In the genomic region with DNA sequence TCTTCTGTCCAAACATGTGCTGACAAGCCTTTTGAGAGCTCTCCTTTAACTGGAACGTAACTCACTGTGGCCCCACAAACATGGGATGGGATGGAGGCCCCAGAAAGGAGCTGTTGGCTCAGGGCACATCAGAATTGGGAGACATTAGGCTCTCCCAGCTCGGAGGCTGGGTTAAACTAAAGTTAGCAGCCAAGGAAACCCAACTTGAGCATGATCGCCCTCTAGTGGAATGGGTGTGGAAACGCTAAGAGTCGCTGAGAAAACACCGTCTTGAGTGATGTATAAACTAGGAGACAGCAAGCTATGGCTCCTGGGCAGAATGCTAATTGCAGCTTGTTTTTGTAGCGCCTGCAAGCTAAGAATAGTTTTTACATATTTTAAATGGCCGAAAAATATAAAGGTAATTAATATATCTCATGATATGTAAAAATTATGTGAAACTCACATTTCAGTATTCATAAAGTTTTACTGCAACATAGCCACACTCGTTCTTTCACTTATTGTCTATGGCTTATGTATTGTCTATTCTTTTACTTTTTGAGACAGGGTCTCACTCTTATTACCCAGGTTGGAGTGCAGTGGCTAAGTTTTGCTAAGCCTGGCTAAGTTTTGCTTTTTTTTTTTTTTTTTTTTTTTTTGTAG, we compare ENCODE assay signal across 9 cellular contexts.
A peak's percentile ranks its signal among the peaks of the same experiment; 100 is the strongest.
DNase-seq lines count a peak whose midpoint lies in the region; ATAC-seq and TF ChIP-seq lines count a peak whose summit lies in the region.
"Had no signal": no experiment of that assay in that cellular context is flagged by ENCODE, and none has a peak within 500 bp of the region (broad histone marks: within the 10 kb centered on the region; RNA-seq: fewer than 3 reads in every experiment).

No MANE protein-coding gene starts in this region.

- intact Hi-C loops in activated B cell treated with CpG ODN at 0.5 μM for 24 hours (cut with micrococcal nuclease) = loop anchor here (1.0 to 10.0 kb wide), 5 partner anchors 71 to 831 kb away; partner anchors contain the start of gene HACD2

- no peaks in the 10 kb centered on the region for H3K36me3 ChIP-seq in DND-41 (ENCODE audit: insufficient read depth, low read length)
- no peaks in the 10 kb centered on the region for H3K36me3 ChIP-seq in effector memory CD4-positive, alpha-beta T cell (ENCODE audit: control insufficient read depth, insufficient read depth, low read length)

- no peak overlapping the region for H3K9ac ChIP-seq in DND-41 (ENCODE audit: low read depth, low read length)

- no peaks in the 10 kb centered on the region for H4K20me1 ChIP-seq in DND-41 (ENCODE audit: insufficient read depth, low read length)

- H3K9me3 Mint-ChIP-seq in activated B cell treated with CpG ODN at 0.5 μM for 24 hours (no peaks in the 10 kb centered on the region), memory B cell (no peaks in the 10 kb centered on the region)
- H3K9me3 Mint-ChIP-seq: activated naive CD4-positive, alpha-beta T cell treated with anti-CD3 and anti-CD28 coated beads, Interleukin-2, amount 50 U/mL, for 24 hours had no signal

- H3K27me3 ChIP-seq in DND-41 (ENCODE audit: insufficient read depth, low read length, poor library complexity) = no peaks in the 10 kb centered on the region
- H3K27me3 ChIP-seq in effector memory CD4-positive, alpha-beta T cell (replicated peaks; ENCODE audit: control insufficient read depth, insufficient read depth, low read length, poor library complexity, severe bottlenecking) = no peaks in the 10 kb centered on the region

- peak overlapping the region; percentile 32; the same call in 1 of the 2 replicates for H3K4me2 ChIP-seq in DND-41 (ENCODE audit: insufficient read depth, low read length)

- H3K4me3 ChIP-seq in DND-41 (ENCODE audit: low read depth in 1 of 2, low read length in 2 of 2) = no peak overlapping the region
- no peak overlapping the region for H3K4me3 ChIP-seq in effector memory CD4-positive, alpha-beta T cell (ENCODE audit: insufficient read depth, low read depth, low read length, poor library complexity, severe bottlenecking)

- H3K4me1 Mint-ChIP-seq in activated B cell treated with CpG ODN at 0.5 μM for 24 hours (no peaks in the 10 kb centered on the region), memory B cell (peaks cover 7% of the 10 kb centered on the region)
- H3K4me1 Mint-ChIP-seq: activated naive CD4-positive, alpha-beta T cell treated with anti-CD3 and anti-CD28 coated beads, Interleukin-2, amount 50 U/mL, for 24 hours had no signal

- no peak overlapping the region for H3K4me3 Mint-ChIP-seq in activated B cell treated with CpG ODN at 0.5 μM for 24 hours
- no peak overlapping the region for H3K4me3 Mint-ChIP-seq in memory B cell
- H3K4me3 Mint-ChIP-seq: activated naive CD4-positive, alpha-beta T cell treated with anti-CD3 and anti-CD28 coated beads, Interleukin-2, amount 50 U/mL, for 24 hours had no signal

- peak; percentile 92 for TF ChIP-seq CTCF in DND-41 (IDR thresholded peaks at IDR 0.05; ENCODE audit: borderline replicate concordance, extremely low read depth, low read length, poor library complexity, severe bottlenecking)
- TF ChIP-seq CTCF in activated B cell treated with CpG ODN at 0.5 μM for 24 hours (IDR thresholded peaks at IDR 0.05) = peak; percentile 39

- H3K27me3 Mint-ChIP-seq in activated B cell treated with CpG ODN at 0.5 μM for 24 hours (peaks cover 4% of the 10 kb centered on the region), memory B cell (peaks cover 12% of the 10 kb centered on the region)

- DNase-seq in DND-41 (peak; percentile 69), NCI-H2227 treated with DMSO at 0.1 percent for 48 hours (lab: John Stamatoyannopoulos, UW) (peak; percentile 82), activated B cell treated with CpG ODN at 0.5 μM for 24 hours (no peak), memory B cell (ENCODE audit: low spot score in 2 of 2) (peak; percentile 44 to 52), substantia nigra (lab: John Stamatoyannopoulos, UW) (peak in 34 of 49 donors; percentile 17 to 72 (median 42))
- peak; percentile 11 for DNase-seq in effector CD8-positive, alpha-beta T cell (lab: John Stamatoyannopoulos, UW)
- DNase-seq in effector memory CD4-positive, alpha-beta T cell = no peak

- H3K79me2 ChIP-seq in DND-41 (ENCODE audit: insufficient read depth, low read length) = no peaks in the 10 kb centered on the region

- H3K36me3 Mint-ChIP-seq in activated B cell treated with CpG ODN at 0.5 μM for 24 hours (ENCODE audit: low read depth) (no peaks in the 10 kb centered on the region), memory B cell (no peaks in the 10 kb centered on the region)
- H3K36me3 Mint-ChIP-seq: activated naive CD4-positive, alpha-beta T cell treated with anti-CD3 and anti-CD28 coated beads, Interleukin-2, amount 50 U/mL, for 24 hours had no signal

- peak; percentile 87 for ATAC-seq in DND-41 (ENCODE audit: insufficient read depth, low read depth)
- peak; percentile 77 for ATAC-seq in HG02678 (IDR thresholded peaks at IDR 0.05; ENCODE audit: unreplicated experiment)
- ATAC-seq in activated B cell treated with CpG ODN at 0.5 μM for 24 hours (ENCODE audit: low read depth) = peak; percentile 65
- ATAC-seq in memory B cell (ENCODE audit: low read depth) = peak; percentile 60

- H2AFZ ChIP-seq in DND-41 (ENCODE audit: low read depth, low read length) = peak overlapping the region; percentile 64

- H3K27ac ChIP-seq in DND-41 (ENCODE audit: low read length) = no peak overlapping the region
- H3K27ac ChIP-seq in substantia nigra (ENCODE audit: low read depth, low read length, poor library complexity, severe bottlenecking) = no peak overlapping the region
- no peak overlapping the region for H3K27ac ChIP-seq in effector memory CD4-positive, alpha-beta T cell (ENCODE audit: insufficient read depth, low read length, poor library complexity, severe bottlenecking)

- H3K27ac Mint-ChIP-seq in activated B cell treated with CpG ODN at 0.5 μM for 24 hours (no peak overlapping the region), memory B cell (no peak overlapping the region)
- H3K27ac Mint-ChIP-seq: activated naive CD4-positive, alpha-beta T cell treated with anti-CD3 and anti-CD28 coated beads, Interleukin-2, amount 50 U/mL, for 24 hours had no signal

- H3K9me3 ChIP-seq in DND-41 (ENCODE audit: insufficient read depth, low read length, severe bottlenecking) = no peaks in the 10 kb centered on the region
- no peaks in the 10 kb centered on the region for H3K9me3 ChIP-seq in effector memory CD4-positive, alpha-beta T cell (ENCODE audit: control insufficient read depth, low read length)

- CTCF ChIA-PET in activated B cell treated with CpG ODN at 0.5 μM for 24 hours (lab: Charles Lee) = interaction anchor here (0.7 to 3.1 kb wide), 10 partner anchors 9 to 277 kb away, joined by 3 to 18 read pairs (median 3); no protein-coding TSS in a partner anchor

- POLR2A ChIA-PET in activated B cell treated with CpG ODN at 0.5 μM for 24 hours (lab: Charles Lee) = no interaction called here

- H3K4me1 ChIP-seq in DND-41 (ENCODE audit: insufficient read depth, low read length) = peaks cover 2% of the 10 kb centered on the region; the same call in 1 of the 2 replicates
- H3K4me1 ChIP-seq in effector memory CD4-positive, alpha-beta T cell (ENCODE audit: control insufficient read depth, insufficient read depth, low read length, poor library complexity, severe bottlenecking) = no peaks in the 10 kb centered on the region

Comparison
In these comparisons a context has a peak if more than half of its experiments do, and no peak if none do; other contexts are left out.
1. DNase-seq: peak in DND-41 (single experiment), NCI-H2227 treated with DMSO at 0.1 percent for 48 hours (single experiment), effector CD8-positive, alpha-beta T cell (single experiment), memory B cell (2 of 2) and substantia nigra (34 of 49); none in activated B cell treated with CpG ODN at 0.5 μM for 24 hours (single experiment) and effector memory CD4-positive, alpha-beta T cell (0 of 3).
2. Peak in every context shown above with its lines, with median percentiles within 50 percentile points of each other: ATAC-seq.